Comparison of ENCODE assay signal across 8 cellular contexts in genomic region chr20:34110025-34111013, GRCh38. TPM values are rescaled to one million over a fixed set of nuclear protein-coding genes. Genes with fewer than 3 reads are reported as not detected.
A peak's percentile ranks its signal among the peaks of the same experiment; 100 is the strongest.
DNase-seq lines count a peak whose midpoint lies in the region; ATAC-seq and TF ChIP-seq lines count a peak whose summit lies in the region.

No MANE protein-coding gene starts in this region.

- H3K4me3 Mint-ChIP-seq in progenitor cell of endocrine pancreas (ENCODE audit: low read depth), result peak overlapping the region; percentile 88

- H3K9me3 ChIP-seq in esophagus squamous epithelium, result no peaks in the 10 kb centered on the region

- peak overlapping the region; percentile 80 to 98 (median 94) for H3K4me3 ChIP-seq in esophagus squamous epithelium

- in situ Hi-C loops in GM13976 (cut with MboI; ENCODE audit: low sequenced_read_pairs, unreplicated experiment), result no loop called here

- H3K4me1 Mint-ChIP-seq in progenitor cell of endocrine pancreas (ENCODE audit: low read depth), result peaks cover 31% of the 10 kb centered on the region

- peak overlapping the region; percentile 93 for H3K27ac Mint-ChIP-seq in progenitor cell of endocrine pancreas

- no peaks in the 10 kb centered on the region for H3K9me3 Mint-ChIP-seq in progenitor cell of endocrine pancreas (ENCODE audit: low read depth)

- intact Hi-C loops in esophagus squamous epithelium (cut with DNase I), result no loop called here

- peak; percentile 47 for DNase-seq in GM13976 (ENCODE audit: low spot score)
- peak; percentile 44 for DNase-seq in RPMI8226
- no peak for DNase-seq in esophagus squamous epithelium (lab: John Stamatoyannopoulos, UW)
- no peak for DNase-seq in progenitor cell of endocrine pancreas (ENCODE audit: low spot score, unreplicated experiment)
- DNase-seq in NCI-H774 (lab: John Stamatoyannopoulos, UW), result no peak
- DNase-seq in stimulated activated CD4-positive, alpha-beta T cell treated with anti-CD3 and anti-CD28 coated beads, Interleukin-4, amount 100 ng/mL, for 4 hours, result no peak
- DNase-seq in NCI-H345 (lab: John Stamatoyannopoulos, UW), result no peak

- no peaks in the 10 kb centered on the region for H3K27me3 Mint-ChIP-seq in progenitor cell of endocrine pancreas

- no peak for TF ChIP-seq POLR2A in esophagus squamous epithelium (IDR thresholded peaks at IDR 0.05)

- TF ChIP-seq CTCF in GM13976 (IDR thresholded peaks at IDR 0.05; ENCODE audit: borderline replicate concordance, control extremely low read depth, extremely low read depth, insufficient read depth, missing control alignments) (no peak), esophagus squamous epithelium (IDR thresholded peaks at IDR 0.05) (no peak), progenitor cell of endocrine pancreas (IDR thresholded peaks at IDR 0.05; ENCODE audit: unreplicated experiment) (no peak)

- no peaks in the 10 kb centered on the region for H3K27me3 ChIP-seq in esophagus squamous epithelium

- ATAC-seq in GM21360 (IDR thresholded peaks at IDR 0.05; ENCODE audit: unreplicated experiment), result no peak

- peaks cover 9% of the 10 kb centered on the region for H3K36me3 Mint-ChIP-seq in progenitor cell of endocrine pancreas (ENCODE audit: insufficient read depth)

- WGBS in esophagus squamous epithelium, 2 donors, result 55 to 56% methylated on average over 12 of the region's 12 CpGs

- peaks cover 0 to 36% (median under 1%) of the 10 kb centered on the region in 3 donors for H3K36me3 ChIP-seq in esophagus squamous epithelium

- H3K4me1 ChIP-seq in esophagus squamous epithelium, result peaks cover 8 to 68% (median 19%) of the 10 kb centered on the region in 3 donors

- peak overlapping the region; percentile 96 to 99 (median 98) for H3K27ac ChIP-seq in esophagus squamous epithelium

RNA-seq across cellular contexts. Expression of gene EIF2S2, which starts 1.7 kb away (rescaled TPM):
- total RNA-seq in esophagus squamous epithelium (10 to 100 TPM; 39.0 to 79.3 (median 64.4) TPM), progenitor cell of endocrine pancreas (84.0 and 89.9 TPM in 2 replicates)

Comparison
In these comparisons a context has a peak if more than half of its experiments do, and no peak if none do; other contexts are left out.
1. DNase-seq: peak in GM13976 (single experiment) and RPMI8226 (single experiment); none in esophagus squamous epithelium (single experiment), progenitor cell of endocrine pancreas (single experiment), NCI-H774 (single experiment), stimulated activated CD4-positive, alpha-beta T cell treated with anti-CD3 and anti-CD28 coated beads, Interleukin-4, amount 100 ng/mL, for 4 hours (0 of 2) and NCI-H345 (single experiment).